Comparison of ENCODE assay signal across 8 cellular contexts in the genomic region with DNA sequence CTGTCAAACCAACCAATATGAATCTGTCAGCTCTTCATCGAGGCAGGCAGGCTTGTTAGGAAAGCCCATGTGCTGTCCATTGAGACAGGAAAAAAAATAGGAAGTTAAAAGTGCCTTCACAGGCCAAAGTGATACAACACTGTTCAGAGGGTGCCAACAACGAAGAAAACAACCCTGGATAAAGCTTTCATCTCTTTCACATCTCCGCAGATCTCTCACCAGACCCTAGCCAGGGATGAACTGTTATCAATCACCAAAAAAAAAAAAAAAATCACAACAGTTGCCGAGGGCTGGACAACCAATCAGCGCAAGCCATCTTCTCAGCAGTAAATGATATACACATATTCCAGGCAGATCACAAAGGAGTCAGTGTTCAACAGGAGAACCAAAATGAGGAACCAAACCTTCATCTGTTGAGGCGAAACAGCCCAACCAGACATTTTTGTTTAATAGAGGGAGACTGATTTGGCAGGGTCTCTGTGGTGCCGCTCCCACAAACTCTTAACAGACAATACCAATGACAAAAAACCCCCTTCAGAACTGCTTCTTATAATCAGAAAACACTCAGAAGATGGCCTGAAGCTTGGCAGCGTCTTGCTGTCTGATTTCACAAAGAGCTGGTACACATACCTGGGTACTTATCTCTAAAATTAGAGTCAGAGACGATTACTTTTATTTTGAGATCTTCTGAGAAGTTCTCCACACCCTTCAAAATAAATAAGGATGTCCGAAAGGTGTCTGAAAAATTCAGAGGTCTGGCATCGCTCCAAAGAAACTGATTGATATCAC.
A peak's percentile ranks its signal among the peaks of the same experiment; 100 is the strongest.
DNase-seq lines count a peak whose midpoint lies in the region; ATAC-seq and TF ChIP-seq lines count a peak whose summit lies in the region.

No MANE protein-coding gene starts in this region.

- H3K36me3 ChIP-seq in OCI-LY1 (ENCODE audit: insufficient read depth, low read length) (peaks cover 5% of the 10 kb centered on the region; the same call in 1 of the 2 replicates), rectal smooth muscle tissue (ENCODE audit: control insufficient read depth, insufficient read depth, low read length) (peaks cover 2% of the 10 kb centered on the region)

- H3K4me1 ChIP-seq in OCI-LY1 (ENCODE audit: insufficient read depth, low read length, severe bottlenecking) = peaks cover 69% of the 10 kb centered on the region
- H3K4me1 ChIP-seq in rectal smooth muscle tissue (ENCODE audit: control insufficient read depth, insufficient read depth, low read length) = peaks cover 68% of the 10 kb centered on the region

- H3K9me3 Mint-ChIP-seq in effector memory CD8-positive, alpha-beta T cell = no peaks in the 10 kb centered on the region

- no peaks in the 10 kb centered on the region for H4K20me1 ChIP-seq in OCI-LY1 (ENCODE audit: insufficient read depth, low read length)

- peak overlapping the region; percentile 89 to 93 for H3K27ac Mint-ChIP-seq in effector memory CD8-positive, alpha-beta T cell

- peaks cover 12% of the 10 kb centered on the region for H3K79me2 ChIP-seq in OCI-LY1 (ENCODE audit: insufficient read depth, low read length)

- no peak for TF ChIP-seq CTCF in OCI-LY1 (IDR thresholded peaks at IDR 0.05; ENCODE audit: low read length)

- peaks cover 69 to 72% of the 10 kb centered on the region in 2 donors for H3K4me1 Mint-ChIP-seq in effector memory CD8-positive, alpha-beta T cell (ENCODE audit: low read depth in 2 of 2)

- H2AFZ ChIP-seq in OCI-LY1 (ENCODE audit: low read length) = no peak overlapping the region

- no peaks in the 10 kb centered on the region for H3K9me3 ChIP-seq in OCI-LY1 (ENCODE audit: low read length)

- peaks cover 17% of the 10 kb centered on the region for H3K36me3 Mint-ChIP-seq in effector memory CD8-positive, alpha-beta T cell (ENCODE audit: insufficient read depth)

- peak overlapping the region; percentile 91 for H3K4me2 ChIP-seq in OCI-LY1 (ENCODE audit: low read length)

- H3K4me3 ChIP-seq in OCI-LY1 (ENCODE audit: low read depth, low read length, poor library complexity, severe bottlenecking) (peak overlapping the region; percentile 86), rectal smooth muscle tissue (ENCODE audit: low read length) (peak overlapping the region; percentile 90)

- DNase-seq in DMS 273 (lab: John Stamatoyannopoulos, UW; ENCODE audit: unreplicated experiment) (peak; percentile 26), DMS 273 treated with DMSO at 0.1 percent for 48 hours (lab: John Stamatoyannopoulos, UW) (no peak), GM19238 (ENCODE audit: insufficient read length, low spot score) (no peak), DMS153 (lab: John Stamatoyannopoulos, UW) (no peak)
- no peak for DNase-seq in effector memory CD8-positive, alpha-beta T cell
- DNase-seq in stimulated activated CD4-positive, alpha-beta T cell treated with anti-CD3 and anti-CD28 coated beads, Interleukin-1b, Interleukin-23, amount 100 ng/mL, for 48 hours = no peak

- H3F3A ChIP-seq in OCI-LY1 (ENCODE audit: insufficient read depth, low read length) = no peaks in the 10 kb centered on the region

- ATAC-seq in effector memory CD8-positive, alpha-beta T cell (replicated peaks) = no peak

- H3K9ac ChIP-seq in OCI-LY1 (ENCODE audit: low read length) = peak overlapping the region; percentile 83
- no peak overlapping the region for H3K9ac ChIP-seq in rectal smooth muscle tissue (ENCODE audit: low read length)

- H3K4me3 Mint-ChIP-seq in effector memory CD8-positive, alpha-beta T cell = peak overlapping the region; percentile 82 to 88

- H3K9me2 ChIP-seq in OCI-LY1 (ENCODE audit: low read depth, low read length) = no peaks in the 10 kb centered on the region

- H3K27me3 ChIP-seq in OCI-LY1 (ENCODE audit: insufficient read depth, low read length) (no peaks in the 10 kb centered on the region), rectal smooth muscle tissue (ENCODE audit: control insufficient read depth, insufficient read depth, low read length) (no peaks in the 10 kb centered on the region)

- no peaks in the 10 kb centered on the region for H3K27me3 Mint-ChIP-seq in effector memory CD8-positive, alpha-beta T cell

- H3K27ac ChIP-seq in OCI-LY1 (ENCODE audit: low read depth, low read length, poor library complexity, severe bottlenecking) (peak overlapping the region; percentile 84), rectal smooth muscle tissue (ENCODE audit: low read depth, low read length) (peak overlapping the region; percentile 96)
